ENCODE assay signal across 24 cellular contexts in genomic region chr12:120069278-120069677, GRCh38.
"Had no signal": no experiment of that assay in that cellular context is flagged by ENCODE, and none has a peak within 500 bp of the region (broad histone marks: within the 10 kb centered on the region; RNA-seq: fewer than 3 reads in every experiment).

No MANE protein-coding gene starts in this region.

- H3K27me3 ChIP-seq: esophagus squamous epithelium, ovary, testis had no signal

- H3K4me3 Mint-ChIP-seq: effector memory CD8-positive, alpha-beta T cell; natural killer cell; stimulated activated memory B cell treated with anti-CD40 and anti-IgM and Interleukin-4, amounts not matched to agents 10 μg/mL and 1 μg/mL and 100 μg/mL, for 72 hours; type B pancreatic cell had no signal

- DNase-seq: effector memory CD8-positive, alpha-beta T cell; erythroblast; esophagus squamous epithelium; foreskin melanocyte; glutamatergic neuron; heart right ventricle; hippocampal formation; left cardiac atrium; left ventricle myocardium inferior; lower lobe of right lung; natural killer cell; occipital lobe; ovary; right cardiac atrium; sigmoid colon; stimulated activated CD4-positive, alpha-beta T cell treated with anti-CD3 and anti-CD28 coated beads, Interleukin-2, amount 100 ng/mL, for 24 hours; stimulated activated CD4-positive, alpha-beta T cell treated with anti-CD3 and anti-CD28 coated beads, Interleukin-4, amount 100 ng/mL, for 24 hours; stimulated activated naive CD8-positive, alpha-beta T cell treated with anti-CD3 and anti-CD28 coated beads, Interleukin-15, Interleukin-2, amounts not matched to agents 100 U/mL and 50 U/mL, for 24 hours; substantia nigra; testis; tibial artery had no signal

- H3K4me1 Mint-ChIP-seq: natural killer cell; stimulated activated memory B cell treated with anti-CD40 and anti-IgM and Interleukin-4, amounts not matched to agents 10 μg/mL and 1 μg/mL and 100 μg/mL, for 72 hours had no signal

- H3K9me3 Mint-ChIP-seq: effector memory CD8-positive, alpha-beta T cell; natural killer cell; stimulated activated memory B cell treated with anti-CD40 and anti-IgM and Interleukin-4, amounts not matched to agents 10 μg/mL and 1 μg/mL and 100 μg/mL, for 72 hours; type B pancreatic cell had no signal

- ATAC-seq: effector memory CD8-positive, alpha-beta T cell; heart right ventricle; left cardiac atrium; lower lobe of right lung; natural killer cell; psoas muscle; right cardiac atrium; stimulated activated memory B cell treated with anti-CD40 and anti-IgM and Interleukin-4, amounts not matched to agents 10 μg/mL and 1 μg/mL and 100 μg/mL, for 72 hours; stimulated activated naive CD8-positive, alpha-beta T cell treated with anti-CD3 and anti-CD28 coated beads, Interleukin-15, Interleukin-2, amounts not matched to agents 100 U/mL and 50 U/mL, for 24 hours had no signal

- H3K27ac ChIP-seq: esophagus squamous epithelium, heart right ventricle, left ventricle myocardium inferior, lower lobe of right lung, ovary, psoas muscle, sigmoid colon, testis, tibial artery had no signal

- H3K9me3 ChIP-seq: esophagus squamous epithelium, heart right ventricle, left ventricle myocardium inferior, lower lobe of right lung, ovary, psoas muscle, sigmoid colon, testis, tibial artery had no signal

- H3K27me3 Mint-ChIP-seq: effector memory CD8-positive, alpha-beta T cell; stimulated activated memory B cell treated with anti-CD40 and anti-IgM and Interleukin-4, amounts not matched to agents 10 μg/mL and 1 μg/mL and 100 μg/mL, for 72 hours; type B pancreatic cell had no signal

- H3K36me3 Mint-ChIP-seq: natural killer cell, type B pancreatic cell had no signal

- H3K4me1 ChIP-seq: lower lobe of right lung, psoas muscle, sigmoid colon, testis, tibial artery had no signal

- H3K36me3 ChIP-seq: heart right ventricle, left ventricle myocardium inferior, lower lobe of right lung, ovary, sigmoid colon, tibial artery had no signal

- H3K27ac Mint-ChIP-seq: natural killer cell; stimulated activated memory B cell treated with anti-CD40 and anti-IgM and Interleukin-4, amounts not matched to agents 10 μg/mL and 1 μg/mL and 100 μg/mL, for 72 hours; type B pancreatic cell had no signal

- H3K4me3 ChIP-seq: esophagus squamous epithelium, heart right ventricle, left ventricle myocardium inferior, lower lobe of right lung, ovary, psoas muscle, sigmoid colon, testis, tibial artery had no signal
